Comparison of ENCODE assay signal across 34 cellular contexts in the genomic region with DNA sequence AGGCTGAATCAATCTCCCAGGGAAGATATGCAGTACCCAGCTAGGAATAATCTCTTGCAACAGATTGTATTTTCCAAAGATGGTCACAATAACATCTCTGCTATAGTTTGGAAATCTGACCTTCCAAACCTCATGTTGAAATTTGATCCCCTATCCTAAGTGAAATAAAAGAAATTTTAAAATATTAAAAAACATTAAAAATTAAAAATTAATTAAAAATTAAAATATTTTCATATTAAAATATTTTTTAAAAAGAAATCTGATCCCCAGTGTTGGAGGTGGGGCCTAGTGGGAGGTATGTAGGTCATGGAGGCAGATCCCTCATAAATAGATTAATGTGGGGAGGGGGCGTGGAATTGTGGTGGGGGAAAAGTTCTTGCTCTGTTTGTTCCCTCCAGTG.
DNase-seq lines count a peak whose midpoint lies in the region; ATAC-seq and TF ChIP-seq lines count a peak whose summit lies in the region.
"Had no signal": no experiment of that assay in that cellular context is flagged by ENCODE, and none has a peak within 500 bp of the region (broad histone marks: within the 10 kb centered on the region; RNA-seq: fewer than 3 reads in every experiment).

No MANE protein-coding gene starts in this region.

- H3K4me3 ChIP-seq in cardiac muscle cell = no peak overlapping the region
- no peak overlapping the region for H3K4me3 ChIP-seq in SK-N-MC
- H3K4me3 ChIP-seq: A549; BLaER1; BLaER1 treated with 17β-estradiol and CSF1 and Interleukin-3, amounts not matched to agents 10 nM and 100 nM had no signal

- peak; percentile 14 for DNase-seq in NCI-H82 (lab: John Stamatoyannopoulos, UW)
- DNase-seq in NCI-H82 treated with DMSO at 0.1 percent for 48 hours (lab: John Stamatoyannopoulos, UW; ENCODE audit: unreplicated experiment) = no peak
- no peak for DNase-seq in cardiac muscle cell (ENCODE audit: low read depth in 1 of 2, low spot score in 1 of 2)
- DNase-seq in left cardiac atrium = no peak
- DNase-seq in SK-N-MC (ENCODE audit: low read depth, low spot score) = no peak
- no peak for DNase-seq in WTC11 (ENCODE audit: low spot score)
- DNase-seq in NOMO-1 treated with DMSO at 0.1 percent for 48 hours (lab: John Stamatoyannopoulos, UW; ENCODE audit: unreplicated experiment) = no peak
- DNase-seq in NCI-H748 (lab: John Stamatoyannopoulos, UW; ENCODE audit: unreplicated experiment) = no peak
- DNase-seq: 8988T; ACHN; BE2C; C1 segment of cervical spinal cord; Caco-2; Calu3; CD4-positive, alpha-beta memory T cell; CD4-positive, alpha-beta T cell; CD4-positive, CD25-positive, alpha-beta regulatory T cell; CD8-positive, alpha-beta memory T cell; CD8-positive, alpha-beta T cell; COR-L47; DMS 273 treated with DMSO at 0.1 percent for 48 hours; DMS153; DMS53; DMS79; DMS79 treated with DMSO at 0.1 percent for 48 hours; DND-41; EL had no signal

- no peak overlapping the region for H3K27ac Mint-ChIP-seq in WTC11
- H3K27ac Mint-ChIP-seq: B cell; CD4-positive, alpha-beta memory T cell; CD4-positive, alpha-beta T cell; CD4-positive, CD25-positive, alpha-beta regulatory T cell had no signal

- peaks cover 10% of the 10 kb centered on the region for H3K36me3 Mint-ChIP-seq in WTC11

- H3K27me3 ChIP-seq in cardiac muscle cell = no peaks in the 10 kb centered on the region
- H3K27me3 ChIP-seq: BE2C; BLaER1; BLaER1 treated with 17β-estradiol and CSF1 and Interleukin-3, amounts not matched to agents 10 nM and 100 nM had no signal

- POLR2A ChIA-PET in WTC11 (lab: Charles Lee) = no interaction called here

- H3K27ac ChIP-seq in cardiac muscle cell (peak overlapping the region; percentile 68), SK-N-MC (peak overlapping the region; percentile 26; the same call in 1 of the 2 replicates)
- H3K27ac ChIP-seq: 22Rv1; A549; BLaER1; BLaER1 treated with 17β-estradiol and CSF1 and Interleukin-3, amounts not matched to agents 10 nM and 100 nM; C4-2B had no signal

- H3K4me1 Mint-ChIP-seq in WTC11 = peaks cover 21% of the 10 kb centered on the region

- TF ChIP-seq CTCF in cardiac muscle cell (IDR thresholded peaks at IDR 0.05; ENCODE audit: low read depth, low read length) = no peak
- TF ChIP-seq CTCF in WTC11 (IDR thresholded peaks at IDR 0.05) = no peak

- H3K27me3 Mint-ChIP-seq in WTC11 (ENCODE audit: low read depth) = no peaks in the 10 kb centered on the region
- H3K27me3 Mint-ChIP-seq: B cell; CD4-positive, alpha-beta memory T cell; CD4-positive, alpha-beta T cell; CD4-positive, CD25-positive, alpha-beta regulatory T cell; CD8-positive, alpha-beta memory T cell had no signal

- CTCF ChIA-PET in WTC11 (lab: Charles Lee) = interaction anchor here (0.7 to 0.9 kb wide), 2 partner anchors 13 to 108 kb away, joined by 3 read pairs; no protein-coding TSS in a partner anchor

- 0 out of 2 replicates have a peak, but pooled peaks cover 4% of the 10 kb centered on the region for H3K9me3 Mint-ChIP-seq in WTC11
- H3K9me3 Mint-ChIP-seq: CD4-positive, alpha-beta memory T cell; CD4-positive, alpha-beta T cell; CD8-positive, alpha-beta T cell had no signal

- intact Hi-C loops in left cardiac atrium (cut with DNase I) = no loop called here

- H3K9ac ChIP-seq in SK-N-MC (ENCODE audit: insufficient read length) = no peak overlapping the region
- H3K9ac ChIP-seq: BLaER1; BLaER1 treated with 17β-estradiol and CSF1 and Interleukin-3, amounts not matched to agents 10 nM and 100 nM had no signal

- ATAC-seq in left cardiac atrium (no peak), WTC11 (no peak)
- ATAC-seq: A549; CD8-positive, alpha-beta T cell had no signal

- peaks cover 12% of the 10 kb centered on the region for H3K4me1 ChIP-seq in cardiac muscle cell (ENCODE audit: low read depth)

- H3K9me3 ChIP-seq in cardiac muscle cell (ENCODE audit: low read depth) (no peaks in the 10 kb centered on the region), SK-N-MC (ENCODE audit: low read depth, low read length) (no peaks in the 10 kb centered on the region)
- H3K9me3 ChIP-seq: A549; BE2C; BLaER1; BLaER1 treated with 17β-estradiol and CSF1 and Interleukin-3, amounts not matched to agents 10 nM and 100 nM; Caco-2 had no signal

- no peak overlapping the region for H3K4me3 Mint-ChIP-seq in WTC11
- H3K4me3 Mint-ChIP-seq: B cell; CD14-positive monocyte; CD4-positive, alpha-beta memory T cell; CD4-positive, alpha-beta T cell; CD4-positive, CD25-positive, alpha-beta regulatory T cell; CD8-positive, alpha-beta memory T cell; CD8-positive, alpha-beta T cell had no signal

- H3K36me3 ChIP-seq in cardiac muscle cell (no peaks in the 10 kb centered on the region), SK-N-MC (ENCODE audit: insufficient read depth, low read length) (no peaks in the 10 kb centered on the region)
- H3K36me3 ChIP-seq: BE2C had no signal

TF ChIP-seq in WTC11, 78 proteins besides CTCF, POLR2A, EP300 and RAD21:
- TF ChIP-seq HMGA2 (CRISPR knock-in tag; IDR thresholded peaks at IDR 0.05) (peak; percentile 95), GRHL2 (CRISPR knock-in tag; IDR thresholded peaks at IDR 0.05; ENCODE audit: insufficient replicate concordance, severe bottlenecking) (no peak)
